Comparison of ENCODE assay signal across 17 cellular contexts in genomic region chr17:81903896-81904599, GRCh38.
"Had no signal": no experiment of that assay in that cellular context is flagged by ENCODE, and none has a peak within 500 bp of the region (broad histone marks: within the 10 kb centered on the region; RNA-seq: fewer than 3 reads in every experiment).

No MANE protein-coding gene starts in this region.

- ATAC-seq: activated CD4-positive, CD25-positive, alpha-beta regulatory T cell treated with anti-CD3 and anti-CD28 coated beads, Interleukin-2, amount 50 U/mL, for 24 hours; foreskin keratinocyte; stimulated activated effector memory CD8-positive, alpha-beta T cell treated with anti-CD3 and anti-CD28 coated beads, Interleukin-12 subunit alpha, Interleukin-12 subunit beta, amount 100 ng/mL, for 72 hours had no signal

- DNase-seq: activated naive CD4-positive, alpha-beta T cell treated with anti-CD3 and anti-CD28 coated beads, Interleukin-2, amount 50 U/mL, for 16 hours; adrenal gland; caudate nucleus; colonic mucosa; effector CD4-positive, alpha-beta T cell; foreskin keratinocyte; left colon; midbrain had no signal

- H3K4me1 ChIP-seq: colonic mucosa had no signal

- H3K9me3 Mint-ChIP-seq: activated T-helper 2 cell treated with anti-CD3 and anti-CD28 coated beads, Interferon-gamma antibody, Interleukin-2, Interleukin-4, amounts not matched to agents 10 μg/mL and 5 μg/mL and 100 μg/mL, durations not matched to agents 14 hours and 24 hours and 36 hours; stimulated activated effector memory CD8-positive, alpha-beta T cell treated with anti-CD3 and anti-CD28 coated beads, Interleukin-12 subunit alpha, Interleukin-12 subunit beta, amount 100 ng/mL, for 72 hours had no signal

- H3K27ac ChIP-seq: adrenal gland, colonic mucosa, foreskin keratinocyte, right atrium auricular region, vagina had no signal

- H3K36me3 ChIP-seq: colonic mucosa had no signal

- H3K4me2 ChIP-seq: smooth muscle cell had no signal

- H3K27me3 ChIP-seq: right atrium auricular region, tibial artery, vagina had no signal

- FAIRE-seq: endothelial cell of umbilical vein had no signal

- H3K9me3 ChIP-seq: adrenal gland, colonic mucosa, right atrium auricular region, tibial artery, vagina had no signal

- H3K4me3 Mint-ChIP-seq: stimulated activated effector memory CD8-positive, alpha-beta T cell treated with anti-CD3 and anti-CD28 coated beads, Interleukin-12 subunit alpha, Interleukin-12 subunit beta, amount 100 ng/mL, for 72 hours had no signal

- H3K27ac Mint-ChIP-seq: activated T-helper 2 cell treated with anti-CD3 and anti-CD28 coated beads, Interferon-gamma antibody, Interleukin-2, Interleukin-4, amounts not matched to agents 10 μg/mL and 5 μg/mL and 100 μg/mL, durations not matched to agents 14 hours and 24 hours and 36 hours; stimulated activated effector memory CD8-positive, alpha-beta T cell treated with anti-CD3 and anti-CD28 coated beads, Interleukin-12 subunit alpha, Interleukin-12 subunit beta, amount 100 ng/mL, for 72 hours had no signal

- H3K4me3 ChIP-seq: adrenal gland, colonic mucosa, lung, right atrium auricular region, smooth muscle cell, tibial artery, vagina had no signal
